11 cellular contexts compared by ENCODE assay signal in genomic region chr17:78715876-78716275, GRCh38.
DNase-seq lines count a peak whose midpoint lies in the region; ATAC-seq and TF ChIP-seq lines count a peak whose summit lies in the region.
"Had no signal": no experiment of that assay in that cellular context is flagged by ENCODE, and none has a peak within 500 bp of the region (broad histone marks: within the 10 kb centered on the region; RNA-seq: fewer than 3 reads in every experiment).

No MANE protein-coding gene starts in this region.

- TF ChIP-seq POLR2A in esophagus squamous epithelium (IDR thresholded peaks at IDR 0.05): no peak

- H3K27ac Mint-ChIP-seq in activated CD4-positive, alpha-beta T cell treated with anti-CD3 and anti-CD28 coated beads, Interleukin-2, amount 10 ng/mL, durations not matched to agents 24 days and 14 days: peak overlapping the region; percentile 78
- peak overlapping the region; percentile 55 for H3K27ac Mint-ChIP-seq in dendritic cell treated with granulocyte-macrophage colony-stimulating factor and Interleukin-4, amounts not matched to agents 40 ng/mL and 50 ng/mL, for 4 days
- peak overlapping the region; percentile 92 for H3K27ac Mint-ChIP-seq in stimulated activated naive B cell treated with anti-CD40 and anti-IgM and Interleukin-4, amounts not matched to agents 10 μg/mL and 1 μg/mL and 100 μg/mL, for 72 hours

- no peaks in the 10 kb centered on the region for H3K36me3 ChIP-seq in OCI-LY3 (replicated peaks; ENCODE audit: low read depth, low read length)
- no peaks in the 10 kb centered on the region for H3K36me3 ChIP-seq in esophagus squamous epithelium

- ATAC-seq in stimulated activated naive B cell treated with anti-CD40 and anti-IgM and Interleukin-4, amounts not matched to agents 10 μg/mL and 1 μg/mL and 100 μg/mL, for 72 hours (replicated peaks): no peak

- H3K9ac ChIP-seq in OCI-LY3 (ENCODE audit: low read length): peak overlapping the region; percentile 64; the same call in 1 of the 2 replicates

- H3K27ac ChIP-seq in OCI-LY3 (ENCODE audit: low read length): peak overlapping the region; percentile 60
- no peak overlapping the region for H3K27ac ChIP-seq in esophagus squamous epithelium

- 33 to 48% methylated on average over 1 of the region's 1 CpG for WGBS in esophagus squamous epithelium, 2 donors

- peaks cover 10% of the 10 kb centered on the region for H3K36me3 Mint-ChIP-seq in activated CD4-positive, alpha-beta T cell treated with anti-CD3 and anti-CD28 coated beads, Interleukin-2, amount 10 ng/mL, durations not matched to agents 24 days and 14 days (ENCODE audit: low read depth)
- H3K36me3 Mint-ChIP-seq in dendritic cell treated with granulocyte-macrophage colony-stimulating factor and Interleukin-4, amounts not matched to agents 40 ng/mL and 50 ng/mL, for 4 days (ENCODE audit: low read depth): peaks cover 44% of the 10 kb centered on the region
- H3K36me3 Mint-ChIP-seq in stimulated activated naive B cell treated with anti-CD40 and anti-IgM and Interleukin-4, amounts not matched to agents 10 μg/mL and 1 μg/mL and 100 μg/mL, for 72 hours: peaks cover 33 to 55% of the 10 kb centered on the region in 2 donors

- H3K4me2 ChIP-seq in OCI-LY3 (ENCODE audit: low read length): peak overlapping the region; percentile 91

- H3K4me1 ChIP-seq in OCI-LY3 (ENCODE audit: low read length) (peaks cover 60% of the 10 kb centered on the region), esophagus squamous epithelium (peaks cover 38 to 84% (median 53%) of the 10 kb centered on the region in 3 donors)

- peak overlapping the region; percentile 68 for H3K4me3 Mint-ChIP-seq in activated CD4-positive, alpha-beta T cell treated with anti-CD3 and anti-CD28 coated beads, Interleukin-2, amount 10 ng/mL, durations not matched to agents 24 days and 14 days
- peak overlapping the region; percentile 2 for H3K4me3 Mint-ChIP-seq in dendritic cell treated with granulocyte-macrophage colony-stimulating factor and Interleukin-4, amounts not matched to agents 40 ng/mL and 50 ng/mL, for 4 days
- peak overlapping the region; percentile 75 to 77 for H3K4me3 Mint-ChIP-seq in stimulated activated naive B cell treated with anti-CD40 and anti-IgM and Interleukin-4, amounts not matched to agents 10 μg/mL and 1 μg/mL and 100 μg/mL, for 72 hours

- intact Hi-C loops in activated CD4-positive, alpha-beta T cell treated with anti-CD3 and anti-CD28 coated beads, Interleukin-2, amount 10 ng/mL, durations not matched to agents 24 days and 14 days (cut with micrococcal nuclease): loop anchor here (2.0 kb wide), 1 partner anchor 13 kb away; no protein-coding TSS in a partner anchor
- intact Hi-C loops in dendritic cell treated with granulocyte-macrophage colony-stimulating factor and Interleukin-4, amounts not matched to agents 40 ng/mL and 50 ng/mL, for 4 days (cut with micrococcal nuclease): no loop called here
- intact Hi-C loops in esophagus squamous epithelium (cut with DNase I): no loop called here

- H3K9me3 ChIP-seq in OCI-LY3 (ENCODE audit: insufficient read depth, low read length) (no peaks in the 10 kb centered on the region), esophagus squamous epithelium (no peaks in the 10 kb centered on the region)

- DNase-seq in activated CD4-positive, alpha-beta T cell treated with anti-CD3 and anti-CD28 coated beads, Interleukin-2, amount 10 ng/mL, durations not matched to agents 24 days and 14 days: no peak
- no peak for DNase-seq in activated CD4-positive, alpha-beta T cell treated with anti-CD3 and anti-CD28 coated beads for 4 hours
- no peak for DNase-seq in stimulated activated naive B cell treated with anti-CD40 and anti-IgM and Interleukin-4, amounts not matched to agents 10 μg/mL and 1 μg/mL and 100 μg/mL, for 72 hours
- DNase-seq in mucosa of gallbladder (ENCODE audit: low spot score) (no peak), ureter (ENCODE audit: low spot score) (no peak), esophagus squamous epithelium (lab: John Stamatoyannopoulos, UW) (no peak)
- DNase-seq: ACHN, anterior cingulate cortex, kidney had no signal

- H3K79me2 ChIP-seq in OCI-LY3 (ENCODE audit: low read length): peaks cover 95% of the 10 kb centered on the region

- H3K27me3 ChIP-seq in OCI-LY3 (ENCODE audit: low read depth, low read length) (no peaks in the 10 kb centered on the region), esophagus squamous epithelium (no peaks in the 10 kb centered on the region)

- no peak for TF ChIP-seq CTCF in OCI-LY3 (IDR thresholded peaks at IDR 0.05; ENCODE audit: low read depth, low read length)
- no peak for TF ChIP-seq CTCF in esophagus squamous epithelium (IDR thresholded peaks at IDR 0.05)

- no peaks in the 10 kb centered on the region for H3K27me3 Mint-ChIP-seq in activated CD4-positive, alpha-beta T cell treated with anti-CD3 and anti-CD28 coated beads, Interleukin-2, amount 10 ng/mL, durations not matched to agents 24 days and 14 days
- no peaks in the 10 kb centered on the region for H3K27me3 Mint-ChIP-seq in dendritic cell treated with granulocyte-macrophage colony-stimulating factor and Interleukin-4, amounts not matched to agents 40 ng/mL and 50 ng/mL, for 4 days
- no peaks in the 10 kb centered on the region for H3K27me3 Mint-ChIP-seq in stimulated activated naive B cell treated with anti-CD40 and anti-IgM and Interleukin-4, amounts not matched to agents 10 μg/mL and 1 μg/mL and 100 μg/mL, for 72 hours

- H4K20me1 ChIP-seq in OCI-LY3 (ENCODE audit: insufficient read depth, low read length): peaks cover 58% of the 10 kb centered on the region

- peaks cover 68% of the 10 kb centered on the region for H3K4me1 Mint-ChIP-seq in activated CD4-positive, alpha-beta T cell treated with anti-CD3 and anti-CD28 coated beads, Interleukin-2, amount 10 ng/mL, durations not matched to agents 24 days and 14 days
- H3K4me1 Mint-ChIP-seq in dendritic cell treated with granulocyte-macrophage colony-stimulating factor and Interleukin-4, amounts not matched to agents 40 ng/mL and 50 ng/mL, for 4 days (ENCODE audit: low read depth): peaks cover 75% of the 10 kb centered on the region
- peaks cover 61 to 91% of the 10 kb centered on the region in 2 donors for H3K4me1 Mint-ChIP-seq in stimulated activated naive B cell treated with anti-CD40 and anti-IgM and Interleukin-4, amounts not matched to agents 10 μg/mL and 1 μg/mL and 100 μg/mL, for 72 hours

- H3K4me3 ChIP-seq in OCI-LY3 (ENCODE audit: low read length): peak overlapping the region; percentile 73
- no peak overlapping the region for H3K4me3 ChIP-seq in esophagus squamous epithelium

- no peaks in the 10 kb centered on the region for H3K9me3 Mint-ChIP-seq in activated CD4-positive, alpha-beta T cell treated with anti-CD3 and anti-CD28 coated beads, Interleukin-2, amount 10 ng/mL, durations not matched to agents 24 days and 14 days
- H3K9me3 Mint-ChIP-seq in dendritic cell treated with granulocyte-macrophage colony-stimulating factor and Interleukin-4, amounts not matched to agents 40 ng/mL and 50 ng/mL, for 4 days: no peaks in the 10 kb centered on the region
- peaks cover 0 to 4% of the 10 kb centered on the region in 2 donors for H3K9me3 Mint-ChIP-seq in stimulated activated naive B cell treated with anti-CD40 and anti-IgM and Interleukin-4, amounts not matched to agents 10 μg/mL and 1 μg/mL and 100 μg/mL, for 72 hours

- H2AFZ ChIP-seq in OCI-LY3 (ENCODE audit: low read depth, low read length): no peak overlapping the region

Comparison
In these comparisons a context has a peak if more than half of its experiments do, and no peak if none do; other contexts are left out.
1. H3K4me3 Mint-ChIP-seq: peak in every context shown above with its lines; median percentile 76 in stimulated activated naive B cell treated with anti-CD40 and anti-IgM and Interleukin-4, amounts not matched to agents 10 μg/mL and 1 μg/mL and 100 μg/mL, for 72 hours; 68 in activated CD4-positive, alpha-beta T cell treated with anti-CD3 and anti-CD28 coated beads, Interleukin-2, amount 10 ng/mL, durations not matched to agents 24 days and 14 days; 2 in dendritic cell treated with granulocyte-macrophage colony-stimulating factor and Interleukin-4, amounts not matched to agents 40 ng/mL and 50 ng/mL, for 4 days.